ENCODE assay signal across 8 cellular contexts in genomic region chr17:28547623-28548416, GRCh38. TPM values are rescaled to one million over a fixed set of nuclear protein-coding genes. Genes with fewer than 3 reads are reported as not detected.
DNase-seq lines count a peak whose midpoint lies in the region; ATAC-seq and TF ChIP-seq lines count a peak whose summit lies in the region.

No MANE protein-coding gene starts in this region.

- WGBS in liver = 70% methylated on average over 26 of the region's 26 CpGs

- peak; percentile 41 for ATAC-seq in GM19452 (IDR thresholded peaks at IDR 0.05; ENCODE audit: unreplicated experiment)

- H3K9me3 ChIP-seq in colonic mucosa (no peaks in the 10 kb centered on the region), liver (ENCODE audit: control insufficient read depth in 4 of 4, low read length in 3 of 4) (no peaks in the 10 kb centered on the region)

- DNase-seq in COLO829 (ENCODE audit: low spot score) = peak; percentile 69
- peak; percentile 62 for DNase-seq in NCI-H2227 (lab: John Stamatoyannopoulos, UW; ENCODE audit: unreplicated experiment)
- DNase-seq in activated CD4-positive, alpha-beta T cell treated with anti-CD3 and anti-CD28 coated beads for 4 hours = peak; percentile 48 to 54
- peak; percentile 91 for DNase-seq in colonic mucosa
- DNase-seq in stimulated activated CD4-positive, alpha-beta T cell treated with anti-CD3 and anti-CD28 coated beads, TNF-alpha, amount 100 ng/mL, for 48 hours (ENCODE audit: low read depth in 3 of 3) = peak; percentile 65 to 67 (median 65)
- no peak for DNase-seq in DMS79 (lab: John Stamatoyannopoulos, UW)

- H3K27me3 ChIP-seq in colonic mucosa (no peaks in the 10 kb centered on the region), liver (ENCODE audit: control insufficient read depth in 4 of 4, insufficient read depth in 4 of 4, low read length in 3 of 4) (no peaks in the 10 kb centered on the region)

- H3K4me1 ChIP-seq in colonic mucosa = no peaks in the 10 kb centered on the region
- H3K4me1 ChIP-seq in liver (ENCODE audit: control insufficient read depth in 4 of 4, insufficient read depth in 4 of 4, low read length in 3 of 4) = peaks cover under 1 to 12% (median 8%) of the 10 kb centered on the region in 4 donors

- TF ChIP-seq CTCF in colonic mucosa (IDR thresholded peaks at IDR 0.05) = peak; percentile 97
- TF ChIP-seq CTCF in liver (IDR thresholded peaks at IDR 0.05; ENCODE audit: low read depth, low read length, missing input control) = peak; percentile 96

- no peaks in the 10 kb centered on the region for H3K36me3 ChIP-seq in colonic mucosa
- peaks cover 0 to 6% (median 2%) of the 10 kb centered on the region in 4 donors for H3K36me3 ChIP-seq in liver (ENCODE audit: control insufficient read depth in 4 of 4, insufficient read depth in 3 of 4, low read depth in 1 of 4, low read length in 3 of 4)

- peak; percentile 78 to 86 for TF ChIP-seq RAD21 in liver (IDR thresholded peaks at IDR 0.05)

- peak overlapping the region; percentile 44 for H3K27ac ChIP-seq in colonic mucosa
- H3K27ac ChIP-seq in liver (ENCODE audit: low read depth in 1 of 2, low read length in 2 of 2) = peak overlapping the region in 1 of 2 donors; percentile 31

- H3K9ac ChIP-seq in colonic mucosa (ENCODE audit: low read depth in 2 of 2, low read length in 2 of 2) = peak overlapping the region in 1 of 2 donors; percentile 17
- no peak overlapping the region for H3K9ac ChIP-seq in liver (ENCODE audit: low read depth in 1 of 2, low read length in 2 of 2)

- intact Hi-C loops in colonic mucosa (cut with DNase I) = loop anchor here (2.0 kb wide), 1 partner anchor 65 kb away; no protein-coding TSS in a partner anchor

- no peak overlapping the region for H3K4me3 ChIP-seq in colonic mucosa
- H3K4me3 ChIP-seq in liver (ENCODE audit: low read depth in 1 of 3, low read length in 3 of 3) = no peak overlapping the region

TF ChIP-seq in liver, 16 proteins besides CTCF, POLR2A, EP300 and RAD21:
- TF ChIP-seq HNF4A (conservative IDR thresholded peaks at IDR 0.05) (no peak), RXRA (IDR thresholded peaks at IDR 0.05) (peak in 1 of 2 donors; percentile 41), FOXA2 (IDR thresholded peaks at IDR 0.05) (no peak), GABPA (IDR thresholded peaks at IDR 0.05 in 1 of 2, conservative IDR thresholded peaks at IDR 0.05 in 1 of 2) (no peak), NR2F2 (IDR thresholded peaks at IDR 0.05) (no peak), FOXA1 (IDR thresholded peaks at IDR 0.05) (no peak)
- TF ChIP-seq, protein P1, sequence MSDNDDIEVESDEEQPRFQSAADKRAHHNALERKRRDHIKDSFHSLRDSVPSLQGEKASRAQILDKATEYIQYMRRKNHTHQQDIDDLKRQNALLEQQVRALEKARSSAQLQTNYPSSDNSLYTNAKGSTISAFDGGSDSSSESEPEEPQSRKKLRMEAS (IDR thresholded peaks at IDR 0.05) = no peak

RNA-seq across cellular contexts. Expression of gene UNC119, which starts 4.6 kb away (rescaled TPM):
- total RNA-seq in colonic mucosa (10 to 100 TPM; 31.4 to 39.8 TPM), liver (10 to 100 TPM; 14.0 to 20.0 TPM)
- 10 to 100 TPM; 16.0 to 16.2 TPM for polyA plus RNA-seq in liver

RNA-seq across cellular contexts. Expression of gene PIGS, which starts 23.5 kb away (rescaled TPM):
- total RNA-seq in colonic mucosa (10 to 100 TPM; 71.9 to 82.7 TPM), liver (10 to 100 TPM; 12.4 to 29.5 TPM)
- polyA plus RNA-seq in liver = 10 to 100 TPM in 1 of 2 donors, 1 to 10 TPM in 1; 7.3 to 14.2 TPM

RNA-seq across cellular contexts. Expression of gene ALDOC, which starts 28.9 kb away (rescaled TPM):
- total RNA-seq in colonic mucosa = 100 to 1,000 TPM in 1 of 2 donors, 10 to 100 TPM in 1; 14.4 to 111 TPM
- total RNA-seq in liver = 100 to 1,000 TPM; 104 to 131 TPM
- 10 to 100 TPM; 40.1 to 85.1 TPM for polyA plus RNA-seq in liver

RNA-seq across cellular contexts. Expression of gene FOXN1, which starts 41.7 kb away (rescaled TPM):
- under 1 TPM in 1 of 2 donors, not detected in 1; 0.32 TPM for total RNA-seq in colonic mucosa
- total RNA-seq in liver = not detected
- not detected for polyA plus RNA-seq in liver

RNA-seq across cellular contexts. Expression of gene SPAG5, which starts 51.0 kb away (rescaled TPM):
- total RNA-seq in colonic mucosa (10 to 100 TPM; 25.6 to 81.8 TPM), liver (10 to 100 TPM; 13.8 to 41.8 TPM)
- 10 to 100 TPM; 10.6 to 11.8 TPM for polyA plus RNA-seq in liver
